Comparison of ENCODE assay signal across 1 cellular context in genomic region chr7:90708841-90709317, GRCh38.
TF ChIP-seq lines count a peak whose summit lies in the region.

No MANE protein-coding gene starts in this region.

TF ChIP-seq in GM12878, 131 proteins besides CTCF, POLR2A, EP300 and RAD21 (continued from another document):
- peak; percentile 82 for TF ChIP-seq YY1 (IDR thresholded peaks at IDR 0.05; ENCODE audit: low read depth, low read length)
- TF ChIP-seq MLLT1 (IDR thresholded peaks at IDR 0.05) = peak; percentile 57
- no peak for TF ChIP-seq STAT3 (IDR thresholded peaks at IDR 0.05; ENCODE audit: low read depth, low read length)
- no peak for TF ChIP-seq GATAD2B (conservative IDR thresholded peaks at IDR 0.05; ENCODE audit: low read depth)
- TF ChIP-seq MEF2B (IDR thresholded peaks at IDR 0.05; ENCODE audit: partially characterized antibody, poor library complexity, severe bottlenecking) = peak; percentile 33
- no peak; the same call in 1 of the 2 replicates for TF ChIP-seq MTA3 (IDR thresholded peaks at IDR 0.05; ENCODE audit: borderline replicate concordance, low read length)
- TF ChIP-seq TCF12 (IDR thresholded peaks at IDR 0.05; ENCODE audit: low read depth, low read length) = 0 out of 2 replicates have a peak, but pooled peaks have one; percentile 28
- TF ChIP-seq ZNF207 (IDR thresholded peaks at IDR 0.05; ENCODE audit: borderline replicate concordance) = peak; percentile 35; the same call in 1 of the 2 replicates
- peak; percentile 35; the same call in 1 of the 2 replicates for TF ChIP-seq CBFB (IDR thresholded peaks at IDR 0.05; ENCODE audit: low read depth)
- peak in 1 of 2 experiments; percentile 22; a peak in 1 of 4 replicates for TF ChIP-seq CEBPB (IDR thresholded peaks at IDR 0.05; ENCODE audit: borderline replicate concordance in 1 of 2, low read depth in 2 of 2, low read length in 2 of 2)
- TF ChIP-seq EGR1 (IDR thresholded peaks at IDR 0.05; ENCODE audit: borderline replicate concordance in 1 of 2, low read depth in 2 of 2, low read length in 2 of 2) = no peak
- no peak for TF ChIP-seq NRF1 (conservative IDR thresholded peaks at IDR 0.05; ENCODE audit: low read depth, low read length)
- TF ChIP-seq IKZF1 (conservative IDR thresholded peaks at IDR 0.05) = no peak
- peak; percentile 72; the same call in 1 of the 2 replicates for TF ChIP-seq SMC3 (IDR thresholded peaks at IDR 0.05; ENCODE audit: borderline replicate concordance, low read length)
- TF ChIP-seq SKIL (IDR thresholded peaks at IDR 0.05; ENCODE audit: low read depth, poor library complexity, severe bottlenecking) = peak; percentile 72
- no peak for TF ChIP-seq KAT2A (conservative IDR thresholded peaks at IDR 0.05; ENCODE audit: control insufficient read depth, low read depth, low read length)
- TF ChIP-seq NBN (IDR thresholded peaks at IDR 0.05) = peak; percentile 78
- no peak for TF ChIP-seq ZBTB33 (IDR thresholded peaks at IDR 0.05)
- peak; percentile 49 for TF ChIP-seq NFIC (IDR thresholded peaks at IDR 0.05; ENCODE audit: low read depth, low read length)
- 0 out of 2 replicates have a peak, but pooled peaks have one; percentile 4 for TF ChIP-seq ZBED1 (IDR thresholded peaks at IDR 0.05; ENCODE audit: borderline replicate concordance)
- TF ChIP-seq RUNX3 (IDR thresholded peaks at IDR 0.05; ENCODE audit: low read length) = peak; percentile 95
- TF ChIP-seq TCF3 (IDR thresholded peaks at IDR 0.05; ENCODE audit: borderline replicate concordance, insufficient read depth, low read depth, low read length) = 0 out of 2 replicates have a peak, but pooled peaks have one; percentile 23
- TF ChIP-seq ZNF592 (IDR thresholded peaks at IDR 0.05) = no peak
- peak; percentile 56 for TF ChIP-seq ATF2 (IDR thresholded peaks at IDR 0.05; ENCODE audit: low read length)
- TF ChIP-seq NR2F1 (conservative IDR thresholded peaks at IDR 0.05) = no peak
- no peak for TF ChIP-seq MYB (IDR thresholded peaks at IDR 0.05; ENCODE audit: borderline replicate concordance, low read depth, low read length)
- TF ChIP-seq POU2F2 (IDR thresholded peaks at IDR 0.05; ENCODE audit: borderline replicate concordance, low read depth, low read length) = peak; percentile 82; the same call in 1 of the 3 replicates
- 0 out of 4 replicates have a peak, but pooled peaks of 1 of the 2 experiments have one; percentile 16 for TF ChIP-seq IKZF2 (IDR thresholded peaks at IDR 0.05)
- no peak for TF ChIP-seq POLR2AphosphoS2 (IDR thresholded peaks at IDR 0.05; ENCODE audit: low read depth, low read length)
- TF ChIP-seq FOS (IDR thresholded peaks at IDR 0.05; ENCODE audit: borderline replicate concordance, extremely low read depth, insufficient read length) = no peak
- peak; percentile 36; the same call in 1 of the 2 replicates for TF ChIP-seq CREM (IDR thresholded peaks at IDR 0.05; ENCODE audit: low read depth)
